In genomic region chr18:9494778-9495302, GRCh38 we compare ENCODE assay signal across 9 cellular contexts. TPM values are rescaled to one million over a fixed set of nuclear protein-coding genes. Genes with fewer than 3 reads are reported as not detected.
A peak's percentile ranks its signal among the peaks of the same experiment; 100 is the strongest.
DNase-seq lines count a peak whose midpoint lies in the region; ATAC-seq and TF ChIP-seq lines count a peak whose summit lies in the region.
"Had no signal": no experiment of that assay in that cellular context is flagged by ENCODE, and none has a peak within 500 bp of the region (broad histone marks: within the 10 kb centered on the region; RNA-seq: fewer than 3 reads in every experiment).

No MANE protein-coding gene starts in this region.

- H3K4me3 ChIP-seq in brain microvascular endothelial cell (ENCODE audit: low read depth, low read length) (no peak overlapping the region), right atrium auricular region (no peak overlapping the region), Karpas-422 (ENCODE audit: low read length) (no peak overlapping the region)

- peaks cover 27% of the 10 kb centered on the region for H3K4me1 Mint-ChIP-seq in T-helper 2 cell treated with Interferon-gamma antibody and Interleukin-4, amounts not matched to agents 5 μg/mL and 100 μg/mL, for 36 hours (ENCODE audit: low read depth)

- H3K4me3 Mint-ChIP-seq in T-helper 2 cell treated with Interferon-gamma antibody and Interleukin-4, amounts not matched to agents 5 μg/mL and 100 μg/mL, for 36 hours: no peak overlapping the region

- peak; percentile 86 for DNase-seq in CD1c-positive myeloid dendritic cell (ENCODE audit: extremely low spot score)
- peak; percentile 58 for DNase-seq in brain microvascular endothelial cell
- DNase-seq in T-helper 2 cell treated with Interferon-gamma antibody and Interleukin-4, amounts not matched to agents 5 μg/mL and 100 μg/mL, for 36 hours (ENCODE audit: low spot score): no peak
- no peak for DNase-seq in right atrium auricular region (ENCODE audit: low spot score)
- DNase-seq in Karpas-422: no peak
- DNase-seq in NCI-H187 treated with DMSO at 0.1 percent for 48 hours (lab: John Stamatoyannopoulos, UW): no peak
- DNase-seq: AML-193 had no signal

- no peaks in the 10 kb centered on the region for H4K20me1 ChIP-seq in Karpas-422 (ENCODE audit: insufficient read depth, low read depth, low read length)

- TF ChIP-seq CTCF in brain microvascular endothelial cell (IDR thresholded peaks at IDR 0.05; ENCODE audit: low read depth, low read length, missing control alignments) (no peak), right atrium auricular region (IDR thresholded peaks at IDR 0.05) (no peak)

- H3K36me3 Mint-ChIP-seq in T-helper 2 cell treated with Interferon-gamma antibody and Interleukin-4, amounts not matched to agents 5 μg/mL and 100 μg/mL, for 36 hours (ENCODE audit: low read depth): peaks cover 19% of the 10 kb centered on the region

- no peak overlapping the region for H3K4me2 ChIP-seq in Karpas-422 (ENCODE audit: low read depth, low read length, poor library complexity, severe bottlenecking)

- peaks cover 98% of the 10 kb centered on the region for H3K79me2 ChIP-seq in Karpas-422 (ENCODE audit: low read length)

- no peaks in the 10 kb centered on the region for H3K27me3 Mint-ChIP-seq in T-helper 2 cell treated with Interferon-gamma antibody and Interleukin-4, amounts not matched to agents 5 μg/mL and 100 μg/mL, for 36 hours (ENCODE audit: low read depth)

- H3K9ac ChIP-seq in Karpas-422 (ENCODE audit: low read length): no peak overlapping the region

- H3K9me2 ChIP-seq in Karpas-422 (replicated peaks; ENCODE audit: insufficient read depth, low read length): no peaks in the 10 kb centered on the region

- ATAC-seq in GM19452 (IDR thresholded peaks at IDR 0.05; ENCODE audit: unreplicated experiment) (peak; percentile 98), HG03469 (IDR thresholded peaks at IDR 0.05; ENCODE audit: unreplicated experiment) (peak; percentile 74)

- H2AFZ ChIP-seq in Karpas-422 (ENCODE audit: low read length): no peak overlapping the region

- H3K9me3 Mint-ChIP-seq in T-helper 2 cell treated with Interferon-gamma antibody and Interleukin-4, amounts not matched to agents 5 μg/mL and 100 μg/mL, for 36 hours: peaks cover 16% of the 10 kb centered on the region

- H3K27me3 ChIP-seq in brain microvascular endothelial cell (replicated peaks) (no peaks in the 10 kb centered on the region), right atrium auricular region (no peaks in the 10 kb centered on the region), Karpas-422 (ENCODE audit: low read length) (no peaks in the 10 kb centered on the region)

- in situ Hi-C loops in brain microvascular endothelial cell (cut with HindIII; ENCODE audit: low pct_ligation_motif_present, low sequenced_read_pairs): no loop called here

- H3K4me1 ChIP-seq in right atrium auricular region (peaks cover 0 to 8% of the 10 kb centered on the region in 2 donors), Karpas-422 (ENCODE audit: low read length) (no peaks in the 10 kb centered on the region)

- H3K27ac Mint-ChIP-seq in T-helper 2 cell treated with Interferon-gamma antibody and Interleukin-4, amounts not matched to agents 5 μg/mL and 100 μg/mL, for 36 hours: no peak overlapping the region

- H3K36me3 ChIP-seq in brain microvascular endothelial cell (replicated peaks) (no peaks in the 10 kb centered on the region), right atrium auricular region (no peaks in the 10 kb centered on the region), Karpas-422 (ENCODE audit: insufficient read depth, low read length) (peaks cover 17% of the 10 kb centered on the region)

- H3K9me3 ChIP-seq in right atrium auricular region (no peaks in the 10 kb centered on the region), Karpas-422 (ENCODE audit: low read length) (peaks cover 10% of the 10 kb centered on the region)

- H3K27ac ChIP-seq in brain microvascular endothelial cell (no peak overlapping the region), right atrium auricular region (no peak overlapping the region), Karpas-422 (ENCODE audit: low read length) (no peak overlapping the region)

RNA-seq across cellular contexts. Expression of gene RALBP1, which starts 19.5 kb away (rescaled TPM):
- 10 to 100 TPM; 58.7 to 62.5 TPM for total RNA-seq in right atrium auricular region
- 40.4 and 45.7 TPM in 2 replicates for total RNA-seq in Karpas-422 (2014; rRNA removed; shearing (Covaris generic); ENCODE audit: low replicate concordance)

Comparison
In these comparisons a context has a peak if more than half of its experiments do, and no peak if none do; other contexts are left out.
1. DNase-seq: peak in CD1c-positive myeloid dendritic cell (single experiment) and brain microvascular endothelial cell (single experiment); none in T-helper 2 cell treated with Interferon-gamma antibody and Interleukin-4, amounts not matched to agents 5 μg/mL and 100 μg/mL, for 36 hours (single experiment), right atrium auricular region (single experiment), Karpas-422 (single experiment) and NCI-H187 treated with DMSO at 0.1 percent for 48 hours (single experiment).